13 cellular contexts compared by ENCODE assay signal in genomic region chr6:53634184-53634631, GRCh38. TPM values are rescaled to one million over a fixed set of nuclear protein-coding genes. Genes with fewer than 3 reads are reported as not detected.
DNase-seq lines count a peak whose midpoint lies in the region; ATAC-seq, FAIRE-seq and TF ChIP-seq lines count a peak whose summit lies in the region.
"Had no signal": no experiment of that assay in that cellular context is flagged by ENCODE, and none has a peak within 500 bp of the region (broad histone marks: within the 10 kb centered on the region; RNA-seq: fewer than 3 reads in every experiment).

No MANE protein-coding gene starts in this region.

- H3K9me3 ChIP-seq in GM12878 (replicated peaks; ENCODE audit: control insufficient read depth, insufficient read depth, low read length) (no peaks in the 10 kb centered on the region), sigmoid colon (no peaks in the 10 kb centered on the region)

- TF ChIP-seq POLR2A in GM12891 (IDR thresholded peaks at IDR 0.05; ENCODE audit: low read depth, low read length) (no peak), GM12878 (IDR thresholded peaks at IDR 0.05; ENCODE audit: low read depth, low read length) (no peak), sigmoid colon (IDR thresholded peaks at IDR 0.05) (no peak)

- RAD21 ChIA-PET in GM12878 (lab: Charles Lee; ENCODE audit: unreplicated experiment), result no interaction called here

- TF ChIP-seq CTCF in GM12878 (IDR thresholded peaks at IDR 0.05 in 2 of 3, conservative IDR thresholded peaks at IDR 0.05 in 1 of 3; ENCODE audit: control insufficient read depth in 2 of 3, extremely low read depth in 1 of 3, insufficient read depth in 1 of 3, low read depth in 3 of 3, low read length in 3 of 3), result no peak
- no peak for TF ChIP-seq CTCF in sigmoid colon (IDR thresholded peaks at IDR 0.05)

- H3K27ac Mint-ChIP-seq in T-helper 2 cell treated with Interferon-gamma antibody and Interleukin-4, amounts not matched to agents 5 μg/mL and 100 μg/mL, for 36 hours, result no peak overlapping the region
- H3K27ac Mint-ChIP-seq: activated CD4-positive, alpha-beta T cell treated with anti-CD3 and anti-CD28 coated beads, Interleukin-2, amount 10 ng/mL, durations not matched to agents 7 days and 5 days had no signal

- H3K4me3 ChIP-seq in GM12878 (no peak overlapping the region), sigmoid colon (no peak overlapping the region), H7 (ENCODE audit: insufficient read depth, low read depth, low read length) (no peak overlapping the region)
- H3K4me3 ChIP-seq: coronary artery had no signal

- H3K36me3 ChIP-seq in GM12878 (ENCODE audit: control insufficient read depth in 2 of 2, insufficient read depth in 2 of 2, low read length in 1 of 2) (no peaks in the 10 kb centered on the region), sigmoid colon (no peaks in the 10 kb centered on the region), H7 (replicated peaks; ENCODE audit: control insufficient read depth, insufficient read depth, low read length) (no peaks in the 10 kb centered on the region)

- no TSS peak for BruUV-seq in GM12878 (replicated peaks; lab: Mats Ljungman, UMichigan)

- H3K27me3 Mint-ChIP-seq in T-helper 2 cell treated with Interferon-gamma antibody and Interleukin-4, amounts not matched to agents 5 μg/mL and 100 μg/mL, for 36 hours (ENCODE audit: low read depth), result peaks cover 19% of the 10 kb centered on the region

- no peaks in the 10 kb centered on the region for H3K36me3 Mint-ChIP-seq in T-helper 2 cell treated with Interferon-gamma antibody and Interleukin-4, amounts not matched to agents 5 μg/mL and 100 μg/mL, for 36 hours (ENCODE audit: low read depth)

- H3K4me1 Mint-ChIP-seq in T-helper 2 cell treated with Interferon-gamma antibody and Interleukin-4, amounts not matched to agents 5 μg/mL and 100 μg/mL, for 36 hours (ENCODE audit: low read depth), result peaks cover 8% of the 10 kb centered on the region

- H3K27ac ChIP-seq in GM12878 (ENCODE audit: control insufficient read depth, insufficient read depth) (no peak overlapping the region), sigmoid colon (no peak overlapping the region)
- H3K27ac ChIP-seq: coronary artery had no signal

- no peaks in the 10 kb centered on the region for H3K79me2 ChIP-seq in GM12878 (ENCODE audit: control insufficient read depth, insufficient read depth, low read length)

- WGBS in GM12878 (ENCODE audit: insufficient coverage, insufficient replicate concordance, low lambda C conversion rate, missing lambda C conversion rate), result 18% methylated on average over 3 of the region's 3 CpGs
- WGBS in sigmoid colon, 2 donors, result 70 to 89% methylated on average over 3 of the region's 3 CpGs

- in situ Hi-C loops in GM12878 (cut with MboI), result no loop called here

- H3K27me3 ChIP-seq in GM12878 (replicated peaks in 1 of 2; ENCODE audit: control insufficient read depth in 2 of 2, insufficient read depth in 2 of 2, low read length in 1 of 2) (no peaks in the 10 kb centered on the region), sigmoid colon (no peaks in the 10 kb centered on the region), H7 (ENCODE audit: control insufficient read depth, insufficient read depth, low read length) (no peaks in the 10 kb centered on the region)

- DNase-seq in GM12891 (ENCODE audit: insufficient read length, low spot score), result no peak
- no peak for DNase-seq in GM12878 (ENCODE audit: low read depth, low spot score)
- DNase-seq in NCI-H748 (lab: John Stamatoyannopoulos, UW; ENCODE audit: unreplicated experiment), result no peak
- DNase-seq in sigmoid colon, result no peak
- DNase-seq in H7, result no peak
- DNase-seq in T-helper 2 cell treated with Interferon-gamma antibody and Interleukin-4, amounts not matched to agents 5 μg/mL and 100 μg/mL, for 36 hours (ENCODE audit: low spot score), result no peak
- DNase-seq: ACHN; activated CD4-positive, alpha-beta T cell treated with anti-CD3 and anti-CD28 coated beads, Interleukin-2, amount 10 ng/mL, durations not matched to agents 7 days and 5 days; activated naive CD4-positive, alpha-beta T cell treated with anti-CD3 and anti-CD28 coated beads, Interleukin-2, amount 50 U/mL, for 16 hours; SW 1271 had no signal

- TF ChIP-seq RAD21 in GM12878 (IDR thresholded peaks at IDR 0.05; ENCODE audit: insufficient read depth, low read depth, low read length), result no peak

- FAIRE-seq in GM12891 (lab: Jason Lieb, UNC) (peak; percentile 13), GM12878 (lab: Jason Lieb, UNC) (no peak)

- ATAC-seq in GM21367 (IDR thresholded peaks at IDR 0.05; ENCODE audit: unreplicated experiment) (peak; percentile 64), HG03064 (IDR thresholded peaks at IDR 0.05; ENCODE audit: low read depth, unreplicated experiment) (peak; percentile 81), GM12878 (peak; percentile 91)

- H3K4me1 ChIP-seq in GM12878 (ENCODE audit: control insufficient read depth, insufficient read depth, low read length) (no peaks in the 10 kb centered on the region), sigmoid colon (peaks cover 0 to 12% (median 5%) of the 10 kb centered on the region in 4 donors)

- H3K4me2 ChIP-seq in GM12878 (ENCODE audit: control insufficient read depth, insufficient read depth), result no peak overlapping the region

- H3K9me3 Mint-ChIP-seq in T-helper 2 cell treated with Interferon-gamma antibody and Interleukin-4, amounts not matched to agents 5 μg/mL and 100 μg/mL, for 36 hours, result no peaks in the 10 kb centered on the region
- H3K9me3 Mint-ChIP-seq: activated CD4-positive, alpha-beta T cell treated with anti-CD3 and anti-CD28 coated beads, Interleukin-2, amount 10 ng/mL, durations not matched to agents 7 days and 5 days had no signal

- SMC1A ChIA-PET in GM12878 (lab: Charles Lee; ENCODE audit: uncharacterized antibody, unreplicated experiment), result interaction anchor here (0.8 to 1.0 kb wide), 2 partner anchors 9 to 17 kb away, joined by 3 read pairs; no protein-coding TSS in a partner anchor

- no peak overlapping the region for H2AFZ ChIP-seq in GM12878 (ENCODE audit: control insufficient read depth, low read depth, low read length)

- no peak overlapping the region for H3K9ac ChIP-seq in GM12878 (ENCODE audit: control insufficient read depth, insufficient read depth, low read length)

- H3K4me3 Mint-ChIP-seq in T-helper 2 cell treated with Interferon-gamma antibody and Interleukin-4, amounts not matched to agents 5 μg/mL and 100 μg/mL, for 36 hours, result no peak overlapping the region
- H3K4me3 Mint-ChIP-seq: activated CD4-positive, alpha-beta T cell treated with anti-CD3 and anti-CD28 coated beads, Interleukin-2, amount 10 ng/mL, durations not matched to agents 7 days and 5 days had no signal

- no peaks in the 10 kb centered on the region for H4K20me1 ChIP-seq in GM12878 (ENCODE audit: control insufficient read depth, insufficient read depth)

- POLR2A ChIA-PET in GM12878 (lab: Charles Lee), result no interaction called here

- CTCF ChIA-PET in GM12878 (lab: Yijun Ruan, JAX), result interaction anchor here (1.4 kb wide), 1 partner anchor 13 kb away, joined by 3 read pairs; no protein-coding TSS in a partner anchor

- TF ChIP-seq EP300 in GM12878 (IDR thresholded peaks at IDR 0.05; ENCODE audit: borderline replicate concordance in 1 of 2, control insufficient read depth in 1 of 2, low read depth in 2 of 2, low read length in 2 of 2), result no peak
- no peak for TF ChIP-seq EP300 in sigmoid colon (IDR thresholded peaks at IDR 0.05)

- intact Hi-C loops in GM12878 (cut with micrococcal nuclease; ENCODE audit: unreplicated experiment) (no loop called here), sigmoid colon (cut with DNase I) (no loop called here)

TF ChIP-seq in GM12891, 5 proteins besides CTCF, POLR2A, EP300 and RAD21:
- TF ChIP-seq POU2F2 (IDR thresholded peaks at IDR 0.05; ENCODE audit: low read depth, low read length), result no peak
- TF ChIP-seq TAF1 (IDR thresholded peaks at IDR 0.05; ENCODE audit: low read depth, low read length), result no peak
- no peak for TF ChIP-seq SPI1 (IDR thresholded peaks at IDR 0.05; ENCODE audit: low read depth, low read length)
- TF ChIP-seq POLR2AphosphoS5 (IDR thresholded peaks at IDR 0.05; ENCODE audit: low read depth, low read length), result no peak
- TF ChIP-seq PAX5 (IDR thresholded peaks at IDR 0.05; ENCODE audit: insufficient read depth, low read length, severe bottlenecking), result no peak

TF ChIP-seq in GM12878, 131 proteins besides CTCF, POLR2A, EP300 and RAD21 (continues in another document):
- TF ChIP-seq MEF2A (IDR thresholded peaks at IDR 0.05; ENCODE audit: insufficient read depth, low read depth, low read length) (no peak), RUNX3 (IDR thresholded peaks at IDR 0.05; ENCODE audit: low read length) (peak; percentile 49), POLR2AphosphoS5 (IDR thresholded peaks at IDR 0.05; ENCODE audit: low read length) (no peak), SRF (IDR thresholded peaks at IDR 0.05; ENCODE audit: low read depth in 2 of 2, low read length in 2 of 2) (no peak), IKZF2 (IDR thresholded peaks at IDR 0.05) (peak; percentile 22 to 35; a peak in 2 of 4 replicates), FOS (IDR thresholded peaks at IDR 0.05; ENCODE audit: borderline replicate concordance, extremely low read depth, insufficient read length) (no peak)

RNA-seq across cellular contexts. Expression of gene KLHL31, which starts 31.3 kb away (rescaled TPM):
- polyA plus RNA-seq in GM12891 (2012; ENCODE audit: low read depth, missing spikeins), result not detected
- total RNA-seq in GM12878 (2013; cell fraction: nucleolus; rRNA removed), result 0.08 TPM in 1 of 2 replicates, not detected in the other
- total RNA-seq in GM12878 (2014; rRNA removed), result not detected in 2 replicates
- total RNA-seq in GM12878 (2014; rRNA removed; fragmentation: Illumina TruSeq; extraction: Trizol), result not detected in 2 replicates
- not detected in 2 replicates for total RNA-seq in GM12878 (2021)
- not detected for polyA plus RNA-seq in GM12878 (2011; ENCODE audit: low read depth)
- 0.03 and 0.06 TPM in 2 replicates for polyA plus RNA-seq in GM12878 (2011; rRNA removed)
- 0.01 TPM in 1 of 2 replicates, not detected in the other for polyA plus RNA-seq in GM12878 (2011; cell fraction: cytosol; rRNA removed)
- 0.15 and 0.16 TPM in 2 replicates for polyA plus RNA-seq in GM12878 (2011; cell fraction: nucleus; rRNA removed)
- 0.01 TPM in 1 of 2 replicates, not detected in the other for polyA plus RNA-seq in GM12878 (2012)
- polyA plus RNA-seq in GM12878 (2014; fragmentation: Illumina TruSeq; extraction: Trizol), result 0.01 TPM in 1 of 2 replicates, not detected in the other
- polyA plus RNA-seq in GM12878 (2014; fragmentation: Nextera tagmentation; extraction: Ambion mirVana), result under 1 TPM in 1 of 2 experiments, not detected in 1; 0.02 TPM
- polyA plus RNA-seq in GM12878 (2014; rRNA removed), result not detected in 2 replicates
- polyA plus RNA-seq in GM12878 (2016; fragmentation: Nextera tagmentation; extraction: Ambion mirVana), result not detected
- polyA minus RNA-seq in GM12878 (2011; rRNA and poly(A)+ RNA removed), result 0.10 TPM in 1 of 2 replicates, not detected in the other
- polyA minus RNA-seq in GM12878 (2011; cell fraction: cytosol; rRNA and poly(A)+ RNA removed), result not detected in 2 replicates
- 0.29 TPM in 1 of 2 replicates, not detected in the other for polyA minus RNA-seq in GM12878 (2011; cell fraction: nucleus; rRNA and poly(A)+ RNA removed)
- 1 to 10 TPM in 1 of 4 donors, not detected in 3; 1.1 TPM for total RNA-seq in sigmoid colon
- polyA plus RNA-seq in sigmoid colon, result under 1 TPM in 2 of 3 donors, not detected in 1; 0.39 to 0.46 TPM
- 0.14 and 0.22 TPM in 2 replicates for total RNA-seq in H7 (2014; rRNA removed; shearing (Covaris generic))
